8 cellular contexts compared by ENCODE assay signal in the genomic region with DNA sequence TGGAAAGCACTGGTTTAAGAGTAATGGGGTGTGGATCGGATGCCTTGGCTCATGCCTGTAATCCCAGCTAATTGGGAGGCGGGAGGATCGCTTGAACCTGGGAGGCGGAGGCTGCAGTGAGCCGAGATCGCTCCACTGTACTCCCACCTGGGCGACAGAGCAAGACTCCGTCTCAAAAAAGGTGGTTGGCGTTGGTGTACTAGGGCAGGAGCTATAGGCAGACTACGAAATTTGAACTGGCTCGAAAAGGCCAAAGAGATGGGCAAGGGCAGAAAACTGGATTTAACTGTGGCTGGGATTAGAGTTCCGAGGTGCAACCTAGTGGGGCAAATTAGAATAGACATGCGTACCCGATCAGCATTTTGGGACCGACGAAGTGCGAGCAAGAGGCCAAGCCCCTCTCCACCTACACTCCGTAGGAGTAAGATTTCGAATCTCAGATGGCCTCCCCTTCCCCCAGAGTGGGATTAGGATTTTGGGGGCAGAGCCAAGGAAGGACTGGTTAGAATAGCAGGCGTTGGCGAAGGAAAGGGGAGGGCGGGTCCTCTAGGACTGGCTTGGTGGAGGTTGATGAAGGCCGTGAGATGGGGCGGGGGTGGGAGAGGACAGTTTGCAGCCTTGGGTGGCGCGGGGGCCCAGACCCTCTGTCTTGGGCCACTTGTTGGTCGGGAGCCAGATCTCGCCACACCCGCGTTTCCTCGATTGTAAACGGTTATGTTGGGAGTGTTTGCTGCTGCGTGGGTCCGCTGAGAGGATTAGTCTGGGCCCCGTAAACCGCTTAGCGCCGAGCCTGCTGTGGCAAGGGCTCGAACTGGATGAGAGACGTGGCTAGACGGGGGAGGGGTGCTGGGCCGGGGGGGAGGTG. TPM values are rescaled to one million over a fixed set of nuclear protein-coding genes. Genes with fewer than 3 reads are reported as not detected.
DNase-seq lines count a peak whose midpoint lies in the region; ATAC-seq, FAIRE-seq and TF ChIP-seq lines count a peak whose summit lies in the region.

No MANE protein-coding gene starts in this region.

- no peaks in the 10 kb centered on the region for H3K27me3 ChIP-seq in ovary

- POLR2A ChIA-PET in AG04449 (lab: Yijun Ruan, JAX), result interaction anchor here (0.7 to 1.2 kb wide), 3 partner anchors 10 to 47 kb away, joined by 3 to 10 read pairs (median 3); no protein-coding TSS in a partner anchor
- POLR2A ChIA-PET in WTC11 (lab: Charles Lee), result interaction anchor here (0.6 to 1.5 kb wide), 6 partner anchors 16 to 426 kb away, joined by 3 to 11 read pairs (median 3); partner anchors contain the start of genes CCDC9 and DHX34

- TF ChIP-seq CTCF in AG04449 (IDR thresholded peaks at IDR 0.05; ENCODE audit: insufficient read depth, low read length, missing control alignments), result no peak
- TF ChIP-seq CTCF in WTC11 (IDR thresholded peaks at IDR 0.05), result no peak
- TF ChIP-seq CTCF in fibroblast of villous mesenchyme (IDR thresholded peaks at IDR 0.05; ENCODE audit: insufficient read depth, low read depth, low read length), result no peak
- TF ChIP-seq CTCF in ovary (IDR thresholded peaks at IDR 0.05), result peak in 1 of 3 donors; percentile 7

- no peak for DNase-seq in AG04449 (ENCODE audit: low read depth, low spot score)
- DNase-seq in GM12891 (ENCODE audit: insufficient read length, low spot score), result peak; percentile 39
- no peak for DNase-seq in WTC11 (ENCODE audit: low spot score)
- peak; percentile 83 for DNase-seq in fibroblast of villous mesenchyme (ENCODE audit: low read depth)
- DNase-seq in ovary, result peak in 3 of 5 donors; percentile 76 to 80 (median 78)
- no peak for DNase-seq in glomerular visceral epithelial cell (ENCODE audit: extremely low spot score)
- no peak for DNase-seq in NK-92 treated with Interleukin-12 subunit alpha and Interleukin-12 subunit beta, amount 100 ng/mL, for 24 hours (lab: John Stamatoyannopoulos, UW)
- no peak for DNase-seq in stimulated activated naive CD4-positive, alpha-beta T cell (lab: John Stamatoyannopoulos, UW)

- H3K9me3 Mint-ChIP-seq in WTC11, result no peaks in the 10 kb centered on the region

- WGBS in ovary, 3 donors, result 22 to 25% (median 25%) methylated on average over 36 to 42 of the region's 42 CpGs

- peak overlapping the region; percentile 94 for H3K27ac Mint-ChIP-seq in WTC11

- H3K4me3 Mint-ChIP-seq in WTC11, result peak overlapping the region; percentile 91

- peaks cover 19% of the 10 kb centered on the region for H3K36me3 Mint-ChIP-seq in WTC11

- intact Hi-C loops in ovary (cut with DNase I), result no loop called here

- no peaks in the 10 kb centered on the region for H3K36me3 ChIP-seq in ovary

- peaks cover 18% of the 10 kb centered on the region for H3K27me3 Mint-ChIP-seq in WTC11 (ENCODE audit: low read depth)

- CTCF ChIA-PET in AG04449 (lab: Yijun Ruan, JAX), result interaction anchor here (0.9 to 1.7 kb wide), 6 partner anchors 10 to 77 kb away, joined by 3 to 7 read pairs (median 4); partner anchors contain the start of gene DHX34
- CTCF ChIA-PET in WTC11 (lab: Charles Lee), result interaction anchor here (0.6 to 1.9 kb wide), 5 partner anchors 10 to 76 kb away, joined by 3 to 7 read pairs (median 5); partner anchors contain the start of gene DHX34

- H3K4me1 Mint-ChIP-seq in WTC11, result peaks cover 16% of the 10 kb centered on the region

- peak; percentile 0; the same call in 1 of the 2 replicates for ATAC-seq in WTC11

- peak; percentile 35 for FAIRE-seq in GM12891 (lab: Jason Lieb, UNC)

- TF ChIP-seq EP300 in ovary (IDR thresholded peaks at IDR 0.05), result no peak

- peak overlapping the region; percentile 70 to 94 for H3K27ac ChIP-seq in ovary

- no peaks in the 10 kb centered on the region for H3K9me3 ChIP-seq in ovary

- H3K4me3 ChIP-seq in AG04449 (ENCODE audit: low read depth, low read length) (peak overlapping the region; percentile 66), fibroblast of villous mesenchyme (ENCODE audit: low read depth, low read length) (peak overlapping the region; percentile 77), ovary (peak overlapping the region; percentile 53)

- H3K4me1 ChIP-seq in ovary (ENCODE audit: insufficient read depth), result peaks cover 7% of the 10 kb centered on the region

- no peak for TF ChIP-seq POLR2A in GM12891 (IDR thresholded peaks at IDR 0.05; ENCODE audit: low read depth, low read length)
- TF ChIP-seq POLR2A in ovary (IDR thresholded peaks at IDR 0.05), result no peak

TF ChIP-seq in GM12891, 5 proteins besides CTCF, POLR2A, EP300 and RAD21:
- TF ChIP-seq PAX5 (IDR thresholded peaks at IDR 0.05; ENCODE audit: insufficient read depth, low read length, severe bottlenecking) (no peak), POU2F2 (IDR thresholded peaks at IDR 0.05; ENCODE audit: low read depth, low read length) (no peak), SPI1 (IDR thresholded peaks at IDR 0.05; ENCODE audit: low read depth, low read length) (no peak), POLR2AphosphoS5 (IDR thresholded peaks at IDR 0.05; ENCODE audit: low read depth, low read length) (no peak), TAF1 (IDR thresholded peaks at IDR 0.05; ENCODE audit: low read depth, low read length) (no peak)

TF ChIP-seq in WTC11, 78 proteins besides CTCF, POLR2A, EP300 and RAD21 (continues in another document):
- no peak for TF ChIP-seq USF2 (CRISPR knock-in tag; IDR thresholded peaks at IDR 0.05)
- peak; percentile 77; the same call in 1 of the 2 replicates for TF ChIP-seq ZNF121 (CRISPR knock-in tag; IDR thresholded peaks at IDR 0.05)
- peak; percentile 71; the same call in 1 of the 2 replicates for TF ChIP-seq PRDM15 (CRISPR knock-in tag; IDR thresholded peaks at IDR 0.05)

RNA-seq across cellular contexts. Expression of gene INAFM1, which starts 2.0 kb away (rescaled TPM):
- polyA plus RNA-seq in GM12891 (2012; ENCODE audit: low read depth, missing spikeins), result 2.5 TPM
- total RNA-seq in WTC11 (2021) (7.0 to 8.1 TPM (median 7.3 TPM) in 3 replicates), fibroblast of villous mesenchyme (2.6 and 4.2 TPM in 2 replicates), ovary (10 to 100 TPM in 6 of 7 donors, 1 to 10 TPM in 1; 9.7 to 53.3 (median 31.0) TPM)
- 10 to 100 TPM in 1 of 2 donors, under 1 TPM in 1; 0.73 to 15.2 TPM for polyA plus RNA-seq in ovary

RNA-seq across cellular contexts. Expression of gene CCDC9, which starts 16.4 kb away (rescaled TPM):
- 10.3 TPM for polyA plus RNA-seq in GM12891 (2012; ENCODE audit: low read depth, missing spikeins)
- total RNA-seq in WTC11 (2021) (30.4 to 37.7 TPM (median 33.0 TPM) in 3 replicates), fibroblast of villous mesenchyme (7.3 and 8.4 TPM in 2 replicates), ovary (10 to 100 TPM; 17.5 to 65.7 (median 37.0) TPM)
- polyA plus RNA-seq in ovary, result 10 to 100 TPM; 14.8 to 40.4 TPM

RNA-seq across cellular contexts. Expression of gene C5AR1, which starts 37.0 kb away (rescaled TPM):
- polyA plus RNA-seq in GM12891 (2012; ENCODE audit: low read depth, missing spikeins), result 0.08 TPM
- total RNA-seq in WTC11 (2021), result 0.18 to 0.32 TPM (median 0.28 TPM) in 3 replicates
- 0.32 and 0.43 TPM in 2 replicates for total RNA-seq in fibroblast of villous mesenchyme
- 10 to 100 TPM in 3 of 7 donors, 1 to 10 TPM in 4; 4.6 to 27.5 (median 9.4) TPM for total RNA-seq in ovary
- 1 to 10 TPM; 3.5 to 10.0 TPM for polyA plus RNA-seq in ovary

RNA-seq across cellular contexts. Expression of gene BBC3, which starts 41.7 kb away (rescaled TPM):
- 10.9 TPM for polyA plus RNA-seq in GM12891 (2012; ENCODE audit: low read depth, missing spikeins)
- 29.4 to 49.5 TPM (median 32.2 TPM) in 3 replicates for total RNA-seq in WTC11 (2021)
- total RNA-seq in fibroblast of villous mesenchyme, result 6.0 and 14.2 TPM in 2 replicates
- total RNA-seq in ovary, result 10 to 100 TPM in 1 of 7 donors, 1 to 10 TPM in 6; 5.4 to 13.2 (median 6.6) TPM
- 1 to 10 TPM in 1 of 2 donors, under 1 TPM in 1; 0.23 to 4.5 TPM for polyA plus RNA-seq in ovary

RNA-seq across cellular contexts. Expression of gene C5AR2, which starts 59.3 kb away (rescaled TPM):
- polyA plus RNA-seq in GM12891 (2012; ENCODE audit: low read depth, missing spikeins), result not detected
- total RNA-seq in WTC11 (2021), result 0.09 to 0.22 TPM (median 0.14 TPM) in 3 replicates
- under 0.01 TPM in 1 of 2 replicates, not detected in the other for total RNA-seq in fibroblast of villous mesenchyme
- total RNA-seq in ovary, result 1 to 10 TPM in 6 of 7 donors, under 1 TPM in 1; 0.51 to 3.9 (median 1.3) TPM
- polyA plus RNA-seq in ovary, result 1 to 10 TPM in 1 of 2 donors, under 1 TPM in 1; 0.41 to 1.1 TPM

Comparison
In these comparisons a context has a peak if more than half of its experiments do, and no peak if none do; other contexts are left out.
1. DNase-seq: peak in GM12891 (single experiment), fibroblast of villous mesenchyme (single experiment) and ovary (3 of 5); none in AG04449 (single experiment), WTC11 (single experiment), glomerular visceral epithelial cell (single experiment), NK-92 treated with Interleukin-12 subunit alpha and Interleukin-12 subunit beta, amount 100 ng/mL, for 24 hours (single experiment) and stimulated activated naive CD4-positive, alpha-beta T cell (0 of 6).
2. Peak in every context shown above with its lines, with median percentiles within 50 percentile points of each other: H3K4me3 ChIP-seq.